In genomic region chr3:151918253-151919029, GRCh38 we compare ENCODE assay signal across 8 cellular contexts. TPM values are rescaled to one million over a fixed set of nuclear protein-coding genes. Genes with fewer than 3 reads are reported as not detected.
DNase-seq lines count a peak whose midpoint lies in the region; ATAC-seq, FAIRE-seq and TF ChIP-seq lines count a peak whose summit lies in the region.

No MANE protein-coding gene starts in this region.

- no peak for TF ChIP-seq EP300 in A549 (IDR thresholded peaks at IDR 0.05)

- peak; percentile 82 to 95 for TF ChIP-seq RAD21 in A549 (conservative IDR thresholded peaks at IDR 0.05 in 1 of 2, IDR thresholded peaks at IDR 0.05 in 1 of 2)

- H3K36me3 Mint-ChIP-seq in stimulated activated memory B cell treated with anti-CD40 and anti-IgM and Interleukin-4, amounts not matched to agents 10 μg/mL and 1 μg/mL and 100 μg/mL, for 72 hours: no peaks in the 10 kb centered on the region

- CTCF ChIA-PET in A549 (lab: Yijun Ruan, JAX): interaction anchor here (0.6 to 3.4 kb wide), 29 partner anchors 8 to 762 kb away, joined by 3 to 27 read pairs (median 3); no protein-coding TSS in a partner anchor

- WGBS in A549 (ENCODE audit: missing lambda C conversion rate): 48% methylated on average over 5 of the region's 5 CpGs

- no peaks in the 10 kb centered on the region for H3K27me3 Mint-ChIP-seq in stimulated activated memory B cell treated with anti-CD40 and anti-IgM and Interleukin-4, amounts not matched to agents 10 μg/mL and 1 μg/mL and 100 μg/mL, for 72 hours

- no peak overlapping the region for H3K27ac Mint-ChIP-seq in stimulated activated memory B cell treated with anti-CD40 and anti-IgM and Interleukin-4, amounts not matched to agents 10 μg/mL and 1 μg/mL and 100 μg/mL, for 72 hours

- H3K4me3 Mint-ChIP-seq in stimulated activated memory B cell treated with anti-CD40 and anti-IgM and Interleukin-4, amounts not matched to agents 10 μg/mL and 1 μg/mL and 100 μg/mL, for 72 hours: no peak overlapping the region

- H3K27ac ChIP-seq in A549: peak overlapping the region; percentile 50 to 70; a peak in 5 of 6 replicates
- no peak overlapping the region for H3K27ac ChIP-seq in left lung

- no peaks in the 10 kb centered on the region for H3K27me3 ChIP-seq in left lung

- peak; percentile 88 for TF ChIP-seq CTCF in A549 (IDR thresholded peaks at IDR 0.05)
- TF ChIP-seq CTCF in GM12874 (IDR thresholded peaks at IDR 0.05; ENCODE audit: insufficient read depth, low read depth, low read length): peak; percentile 34; the same call in 1 of the 2 replicates
- TF ChIP-seq CTCF in cardiac fibroblast (IDR thresholded peaks at IDR 0.05; ENCODE audit: low read depth, low read length): peak; percentile 60
- peak; percentile 49 to 55 for TF ChIP-seq CTCF in left lung (IDR thresholded peaks at IDR 0.05)

- intact Hi-C loops in left lung (cut with DNase I): no loop called here

- DNase-seq in A549 (ENCODE audit: low read depth in 1 of 2, low spot score in 1 of 2) (peak; percentile 34 to 75), NCI-H82 treated with DMSO at 0.1 percent for 48 hours (lab: John Stamatoyannopoulos, UW; ENCODE audit: unreplicated experiment) (peak; percentile 14), cardiac fibroblast (ENCODE audit: low read depth in 2 of 2) (peak; percentile 84 to 86), left lung (peak in 1 of 2 donors; percentile 42), occipital lobe (lab: John Stamatoyannopoulos, UW) (no peak)

- H3K4me3 ChIP-seq in A549 (no peak overlapping the region), cardiac fibroblast (replicated peaks in 1 of 2; ENCODE audit: low read depth in 2 of 2, low read length in 2 of 2) (no peak overlapping the region), left lung (no peak overlapping the region)

- ATAC-seq in A549 (peak; percentile 77 to 86), HG03378 (IDR thresholded peaks at IDR 0.05; ENCODE audit: unreplicated experiment) (peak; percentile 56), left lung (peak; percentile 84)
- no peak for ATAC-seq in stimulated activated memory B cell treated with anti-CD40 and anti-IgM and Interleukin-4, amounts not matched to agents 10 μg/mL and 1 μg/mL and 100 μg/mL, for 72 hours

- H3K4me2 ChIP-seq in A549: no peak overlapping the region

- H3K4me1 ChIP-seq in A549 (peaks cover 11% of the 10 kb centered on the region; the same call in 2 of the 3 replicates), left lung (no peaks in the 10 kb centered on the region)

- H3K4me1 Mint-ChIP-seq in stimulated activated memory B cell treated with anti-CD40 and anti-IgM and Interleukin-4, amounts not matched to agents 10 μg/mL and 1 μg/mL and 100 μg/mL, for 72 hours: no peaks in the 10 kb centered on the region

- H3K9me3 Mint-ChIP-seq in stimulated activated memory B cell treated with anti-CD40 and anti-IgM and Interleukin-4, amounts not matched to agents 10 μg/mL and 1 μg/mL and 100 μg/mL, for 72 hours: no peaks in the 10 kb centered on the region

- no peaks in the 10 kb centered on the region for H3K9me3 ChIP-seq in A549
- H3K9me3 ChIP-seq in left lung: no peaks in the 10 kb centered on the region

- no peak for TF ChIP-seq POLR2A in A549 (IDR thresholded peaks at IDR 0.05; ENCODE audit: low read length)

- H3K36me3 ChIP-seq in left lung: no peaks in the 10 kb centered on the region

- FAIRE-seq in A549 (lab: Jason Lieb, UNC): peak; percentile 93

- POLR2A ChIA-PET in A549 (lab: Yijun Ruan, JAX): no interaction called here

TF ChIP-seq in A549, 52 proteins besides CTCF, POLR2A, EP300 and RAD21:
- peak; percentile 94 for TF ChIP-seq SMC3 (IDR thresholded peaks at IDR 0.05)
- no peak for TF ChIP-seq MYC (IDR thresholded peaks at IDR 0.05; ENCODE audit: borderline replicate concordance, low read length)

RNA-seq across cellular contexts. Expression of gene SUCNR1, which starts 45.0 kb away (rescaled TPM):
- 1.4 and 1.6 TPM in 2 replicates for polyA plus RNA-seq in A549 (2011; rRNA removed)
- polyA plus RNA-seq in A549 (2012; cell fraction: cytosol; rRNA removed): 0.03 TPM in 2 replicates
- 0.02 and 0.13 TPM in 2 replicates for polyA plus RNA-seq in A549 (2012; cell fraction: nucleus; rRNA removed)
- polyA plus RNA-seq in A549 (2017; fragmentation: RNase III; extraction: RNeasy Plus Mini Kit Qiagen cat#74134 plus additional on column Dnase treatment): 0.16 to 0.28 TPM (median 0.27 TPM) in 3 replicates
- 0.54 and 0.87 TPM in 2 replicates for polyA minus RNA-seq in A549 (2011; rRNA and poly(A)+ RNA removed)
- 1 to 10 TPM; 1.9 to 4.8 TPM for total RNA-seq in left lung
- total RNA-seq in occipital lobe: 1.2 TPM

Comparison
In these comparisons a context has a peak if more than half of its experiments do, and no peak if none do; other contexts are left out.
1. H3K27ac ChIP-seq: peak in A549 (2 of 2); none in left lung (0 of 2).
2. CTCF ChIP-seq: peak in every context shown above with its lines; median percentile 88 in A549; 60 in cardiac fibroblast; 52 in left lung; 34 in GM12874.